11 cellular contexts compared by ENCODE assay signal in the genomic region with DNA sequence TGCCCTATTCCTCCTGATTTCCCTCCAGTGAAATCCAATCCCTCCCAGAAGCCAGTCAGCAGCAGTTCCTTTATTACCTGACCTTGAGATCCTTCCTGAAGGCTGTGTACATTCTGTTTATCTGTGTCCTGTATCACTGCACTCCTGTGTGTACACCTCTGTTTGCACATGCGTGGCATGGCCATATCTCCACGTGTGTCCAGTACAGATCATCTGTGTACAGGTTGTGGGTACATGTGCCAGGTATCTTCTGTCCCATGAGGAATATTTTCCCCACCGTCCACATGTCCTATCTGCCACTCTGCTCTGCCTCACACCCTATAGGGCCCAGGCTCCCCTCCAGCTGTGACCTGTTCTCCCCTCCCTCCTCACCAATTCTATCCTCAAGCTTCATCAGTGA. TPM values are rescaled to one million over a fixed set of nuclear protein-coding genes. Genes with fewer than 3 reads are reported as not detected.
DNase-seq lines count a peak whose midpoint lies in the region; ATAC-seq and TF ChIP-seq lines count a peak whose summit lies in the region.
"Had no signal": no experiment of that assay in that cellular context is flagged by ENCODE, and none has a peak within 500 bp of the region (broad histone marks: within the 10 kb centered on the region; RNA-seq: fewer than 3 reads in every experiment).

No MANE protein-coding gene starts in this region.

- intact Hi-C loops in lower leg skin (cut with DNase I; ENCODE audit: low total_unique reads), result no loop called here

- no peaks in the 10 kb centered on the region for H3K9me2 ChIP-seq in MM.1S (replicated peaks; ENCODE audit: insufficient read depth, low read length)

- H3K9me3 ChIP-seq in MM.1S (replicated peaks; ENCODE audit: insufficient read depth, low read length) (no peaks in the 10 kb centered on the region), duodenal mucosa (ENCODE audit: control insufficient read depth in 1 of 2, low read length in 2 of 2) (no peaks in the 10 kb centered on the region), neutrophil (peaks cover 6% of the 10 kb centered on the region)

- H3K27ac ChIP-seq in C4-2B (peak overlapping the region; percentile 97), MM.1S (ENCODE audit: low read length) (peak overlapping the region; percentile 76), duodenal mucosa (ENCODE audit: low read depth, low read length) (no peak overlapping the region), neutrophil (peak overlapping the region; percentile 98)

- no peak for TF ChIP-seq POLR2A in lower leg skin (IDR thresholded peaks at IDR 0.05)

- H3K27me3 ChIP-seq in MM.1S (replicated peaks; ENCODE audit: insufficient read depth, low read length), result no peaks in the 10 kb centered on the region
- H3K27me3 ChIP-seq in duodenal mucosa (ENCODE audit: control insufficient read depth in 1 of 2, insufficient read depth in 2 of 2, low read length in 2 of 2), result no peaks in the 10 kb centered on the region
- H3K27me3 ChIP-seq in neutrophil, result no peaks in the 10 kb centered on the region

- TF ChIP-seq CTCF in C4-2B (conservative IDR thresholded peaks at IDR 0.05), result no peak
- TF ChIP-seq CTCF in MM.1S (IDR thresholded peaks at IDR 0.05; ENCODE audit: low read length), result no peak
- no peak for TF ChIP-seq CTCF in neutrophil (IDR thresholded peaks at IDR 0.05)
- no peak for TF ChIP-seq CTCF in lower leg skin (IDR thresholded peaks at IDR 0.05)

- H4K20me1 ChIP-seq in MM.1S (ENCODE audit: insufficient read depth, low read length), result no peaks in the 10 kb centered on the region

- no peak overlapping the region for H2AFZ ChIP-seq in MM.1S (ENCODE audit: low read length)

- peaks cover 19% of the 10 kb centered on the region for H3K36me3 ChIP-seq in MM.1S (replicated peaks; ENCODE audit: insufficient read depth, low read length)
- peaks cover 34 to 50% of the 10 kb centered on the region in 2 donors for H3K36me3 ChIP-seq in duodenal mucosa (ENCODE audit: control insufficient read depth in 1 of 2, insufficient read depth in 2 of 2, low read length in 2 of 2)
- peaks cover 55% of the 10 kb centered on the region for H3K36me3 ChIP-seq in neutrophil

- H3F3A ChIP-seq in MM.1S (ENCODE audit: insufficient read depth, low read length), result peaks cover 24% of the 10 kb centered on the region

- H3K9ac ChIP-seq in MM.1S (ENCODE audit: low read length), result peak overlapping the region; percentile 18
- H3K9ac ChIP-seq in duodenal mucosa (ENCODE audit: low read depth in 1 of 2, low read length in 2 of 2), result peak overlapping the region; percentile 25 to 42

- 53 to 54% methylated on average over 3 of the region's 3 CpGs for WGBS in lower leg skin, 2 donors

- no peak for ATAC-seq in GM19467 (IDR thresholded peaks at IDR 0.05; ENCODE audit: unreplicated experiment)

- H3K4me1 ChIP-seq in MM.1S (ENCODE audit: low read length) (peaks cover 36% of the 10 kb centered on the region), duodenal mucosa (ENCODE audit: control insufficient read depth in 1 of 2, insufficient read depth in 2 of 2, low read length in 2 of 2) (peaks cover 31 to 45% of the 10 kb centered on the region in 2 donors), neutrophil (ENCODE audit: control insufficient read depth in 1 of 2, insufficient read depth in 1 of 2, low read depth in 1 of 2, low read length in 1 of 2) (peaks cover 49 to 52% of the 10 kb centered on the region in 2 experiments)

- H3K79me2 ChIP-seq in MM.1S (ENCODE audit: low read length), result peaks cover 57% of the 10 kb centered on the region

- H3K4me3 ChIP-seq in MM.1S (ENCODE audit: low read length), result peak overlapping the region; percentile 3
- peak overlapping the region; percentile 50 to 98 for H3K4me3 ChIP-seq in duodenal mucosa (ENCODE audit: low read depth in 1 of 2, low read length in 2 of 2)
- H3K4me3 ChIP-seq in neutrophil (ENCODE audit: low read depth in 1 of 2, low read length in 1 of 2), result peak overlapping the region; percentile 95 to 99
- H3K4me3 ChIP-seq in lower leg skin (ENCODE audit: low read depth, poor library complexity, severe bottlenecking), result no peak overlapping the region

- DNase-seq in MM.1S, result no peak
- DNase-seq in DMS79 (lab: John Stamatoyannopoulos, UW), result no peak
- DNase-seq in mucosa of gallbladder (ENCODE audit: low spot score), result no peak
- no peak for DNase-seq in lower leg skin (ENCODE audit: low spot score in 2 of 2)
- DNase-seq: NCI-H345; stimulated activated CD4-positive, alpha-beta T cell treated with anti-CD3 and anti-CD28 coated beads, Interleukin-2, amount 100 ng/mL, for 24 hours had no signal

- H3K4me2 ChIP-seq in MM.1S (ENCODE audit: low read depth, low read length), result peak overlapping the region; percentile 96

RNA-seq across cellular contexts. Expression of gene CDC42SE1, which starts 2.8 kb away (rescaled TPM):
- total RNA-seq in mucosa of gallbladder (87.3 TPM), lower leg skin (10 to 100 TPM; 88.8 to 93.5 (median 92.0) TPM)

RNA-seq across cellular contexts. Expression of gene MLLT11, which starts 3.6 kb away (rescaled TPM):
- 3.6 TPM for total RNA-seq in mucosa of gallbladder
- total RNA-seq in lower leg skin, result 1 to 10 TPM in 1 of 4 donors, under 1 TPM in 3; 0.47 to 1.6 (median 0.70) TPM

RNA-seq across cellular contexts. Expression of gene C1orf56, which starts 9.0 kb away (rescaled TPM):
- total RNA-seq in mucosa of gallbladder (12.5 TPM), lower leg skin (1 to 10 TPM; 3.1 to 4.6 (median 3.6) TPM)

RNA-seq across cellular contexts. Expression of gene GABPB2, which starts 14.0 kb away (rescaled TPM):
- 20.6 TPM for total RNA-seq in mucosa of gallbladder
- 10 to 100 TPM in 2 of 4 donors, 1 to 10 TPM in 2; 8.1 to 16.6 (median 11.0) TPM for total RNA-seq in lower leg skin

RNA-seq across cellular contexts. Expression of gene BNIPL, which starts 20.2 kb away (rescaled TPM):
- total RNA-seq in mucosa of gallbladder, result 0.66 TPM
- 100 to 1,000 TPM; 220 to 297 (median 254) TPM for total RNA-seq in lower leg skin
- total RNA-seq: glomerular endothelial cell had no signal
